ENCODE assay signal across 17 cellular contexts in genomic region chr10:11012880-11013279, GRCh38. TPM values are rescaled to one million over a fixed set of nuclear protein-coding genes. Genes with fewer than 3 reads are reported as not detected.
DNase-seq lines count a peak whose midpoint lies in the region; ATAC-seq and TF ChIP-seq lines count a peak whose summit lies in the region.
"Had no signal": no experiment of that assay in that cellular context is flagged by ENCODE, and none has a peak within 500 bp of the region (broad histone marks: within the 10 kb centered on the region; RNA-seq: fewer than 3 reads in every experiment).

No MANE protein-coding gene starts in this region.

- intact Hi-C loops in lower lobe of right lung (cut with DNase I), result no loop called here

- TF ChIP-seq CTCF in lower lobe of right lung (IDR thresholded peaks at IDR 0.05), result no peak

- peaks cover 4% of the 10 kb centered on the region for H3K27me3 ChIP-seq in lower lobe of right lung (ENCODE audit: low read depth)
- H3K27me3 ChIP-seq: foreskin keratinocyte had no signal

- H3K36me3 ChIP-seq in lower lobe of right lung, result no peaks in the 10 kb centered on the region
- H3K36me3 ChIP-seq: stomach had no signal

- ATAC-seq in lower lobe of right lung (peak in 1 of 2 donors; percentile 37), HG03439 (IDR thresholded peaks at IDR 0.05; ENCODE audit: unreplicated experiment) (no peak), GM19351 (IDR thresholded peaks at IDR 0.05; ENCODE audit: unreplicated experiment) (no peak)
- ATAC-seq: activated CD8-positive, alpha-beta memory T cell treated with anti-CD3 and anti-CD28 coated beads, Interleukin-2, amount 10 ng/mL, durations not matched to agents 7 days and 5 days; left lobe of liver; naive thymus-derived CD8-positive, alpha-beta T cell had no signal

- no peaks in the 10 kb centered on the region for H3K9me3 ChIP-seq in lower lobe of right lung
- H3K9me3 ChIP-seq: stomach had no signal

- peaks cover 35% of the 10 kb centered on the region for H3K4me1 ChIP-seq in lower lobe of right lung

- peak overlapping the region; percentile 0 for H3K4me3 ChIP-seq in lower lobe of right lung
- no peak overlapping the region for H3K4me3 ChIP-seq in skin epidermis
- H3K4me3 ChIP-seq: stomach had no signal

- DNase-seq in LHCN-M2 (ENCODE audit: low read depth) (peak; percentile 96), lower lobe of right lung (no peak), NCI-H1092 treated with DMSO at 0.1 percent for 48 hours (lab: John Stamatoyannopoulos, UW) (no peak), HuH-7 (ENCODE audit: low spot score) (no peak)
- DNase-seq: activated CD4-positive, CD25-positive, alpha-beta regulatory T cell treated with anti-CD3 and anti-CD28 coated beads, Interleukin-2, amount 50 U/mL, for 72 hours; activated CD8-positive, alpha-beta memory T cell treated with anti-CD3 and anti-CD28 coated beads, Interleukin-2, amount 10 ng/mL, durations not matched to agents 7 days and 5 days; foreskin keratinocyte; naive thymus-derived CD8-positive, alpha-beta T cell; NCI-H1930; NCI-H446; SHP77 treated with DMSO at 0.1 percent for 48 hours; stomach had no signal

- H3K27ac ChIP-seq in cingulate gyrus (ENCODE audit: low read depth, low read length) (peak overlapping the region; percentile 39), lower lobe of right lung (peak overlapping the region; percentile 76), skin epidermis (peak overlapping the region in 13 of 21 experiments; percentile 8 to 47 (median 25))
- H3K27ac ChIP-seq: foreskin keratinocyte had no signal

RNA-seq across cellular contexts. Expression of gene CELF2, which starts 4.8 kb away (rescaled TPM):
- 59.5 and 68.1 TPM in 2 replicates for total RNA-seq in LHCN-M2 (2014; rRNA removed)
- 26.8 TPM for polyA plus RNA-seq in LHCN-M2 (2012)
- total RNA-seq in lower lobe of right lung, result 106 TPM

Comparison
In these comparisons a context has a peak if more than half of its experiments do, and no peak if none do; other contexts are left out.
1. H3K27ac ChIP-seq: peak in every context shown above with its lines; median percentile 76 in lower lobe of right lung; 39 in cingulate gyrus; 25 in skin epidermis.